Comparison of ENCODE assay signal across 11 cellular contexts in genomic region chr3:13654330-13655073, GRCh38.
DNase-seq lines count a peak whose midpoint lies in the region; ATAC-seq and TF ChIP-seq lines count a peak whose summit lies in the region.
"Had no signal": no experiment of that assay in that cellular context is flagged by ENCODE, and none has a peak within 500 bp of the region (broad histone marks: within the 10 kb centered on the region; RNA-seq: fewer than 3 reads in every experiment).

No MANE protein-coding gene starts in this region.

- H3K27me3 ChIP-seq in left ventricle myocardium inferior (ENCODE audit: low read depth) (peaks cover 70% of the 10 kb centered on the region), upper lobe of left lung (peaks cover 0 to 9% (median 0%) of the 10 kb centered on the region in 4 donors), gastroesophageal sphincter (peaks cover 46% of the 10 kb centered on the region)

- H3K27ac ChIP-seq in left ventricle myocardium inferior (replicated peaks) (no peak overlapping the region), upper lobe of left lung (no peak overlapping the region), gastroesophageal sphincter (no peak overlapping the region)
- H3K27ac ChIP-seq: RWPE1 had no signal

- H3K9me3 ChIP-seq in left ventricle myocardium inferior (replicated peaks), result no peaks in the 10 kb centered on the region
- no peaks in the 10 kb centered on the region for H3K9me3 ChIP-seq in upper lobe of left lung
- no peaks in the 10 kb centered on the region for H3K9me3 ChIP-seq in gastroesophageal sphincter

- H3K9me3 Mint-ChIP-seq in immature natural killer cell, result no peaks in the 10 kb centered on the region
- H3K9me3 Mint-ChIP-seq: stimulated activated naive CD8-positive, alpha-beta T cell treated with anti-CD3 and anti-CD28 coated beads, Interleukin-15, Interleukin-2, amounts not matched to agents 100 ng/mL and 50 ng/mL, for 24 hours had no signal

- intact Hi-C loops in left ventricle myocardium inferior (cut with micrococcal nuclease), result no loop called here
- intact Hi-C loops in left ventricle myocardium superior (cut with micrococcal nuclease), result no loop called here

- H3K27me3 Mint-ChIP-seq in immature natural killer cell (ENCODE audit: low read depth in 3 of 3), result peaks cover 4 to 24% (median 7%) of the 10 kb centered on the region in 3 donors

- peak overlapping the region in 2 of 5 donors; percentile 20 to 26 for H3K4me3 Mint-ChIP-seq in immature natural killer cell
- H3K4me3 Mint-ChIP-seq: stimulated activated naive CD8-positive, alpha-beta T cell treated with anti-CD3 and anti-CD28 coated beads, Interleukin-15, Interleukin-2, amounts not matched to agents 100 ng/mL and 50 ng/mL, for 24 hours had no signal

- TF ChIP-seq EP300 in upper lobe of left lung (IDR thresholded peaks at IDR 0.05), result no peak
- no peak for TF ChIP-seq EP300 in gastroesophageal sphincter (IDR thresholded peaks at IDR 0.05)

- ATAC-seq in left ventricle myocardium superior (no peak), upper lobe of left lung (ENCODE audit: low FRiP score in 2 of 2) (no peak), gastroesophageal sphincter (no peak)

- H3K4me1 ChIP-seq in left ventricle myocardium inferior, result peaks cover 16% of the 10 kb centered on the region
- H3K4me1 ChIP-seq in upper lobe of left lung, result peaks cover 6 to 20% (median 16%) of the 10 kb centered on the region in 4 donors
- H3K4me1 ChIP-seq in gastroesophageal sphincter, result peaks cover 0 to 36% (median 9%) of the 10 kb centered on the region in 3 donors

- peak overlapping the region; percentile 57 for H3K4me3 ChIP-seq in left ventricle myocardium inferior
- H3K4me3 ChIP-seq in upper lobe of left lung, result peak overlapping the region in 3 of 4 donors; percentile 23 to 31 (median 29)
- peak overlapping the region in 1 of 2 donors; percentile 42 for H3K4me3 ChIP-seq in gastroesophageal sphincter

- DNase-seq in left ventricle myocardium inferior (no peak), left ventricle myocardium superior (no peak), immature natural killer cell (peak in 2 of 3 donors; percentile 16 to 17), upper lobe of left lung (no peak), GM19238 (ENCODE audit: insufficient read length, low spot score) (no peak), erythroblast (lab: John Stamatoyannopoulos, UW) (no peak)
- DNase-seq in activated naive CD4-positive, alpha-beta T cell treated with Interleukin-2 at 50 U/mL for 16 hours, result peak; percentile 35
- DNase-seq: NCI-H1417 treated with DMSO at 0.1 percent for 48 hours had no signal

- no peak for TF ChIP-seq CTCF in left ventricle myocardium inferior (IDR thresholded peaks at IDR 0.05; ENCODE audit: borderline replicate concordance)
- TF ChIP-seq CTCF in upper lobe of left lung (IDR thresholded peaks at IDR 0.05), result no peak
- no peak for TF ChIP-seq CTCF in gastroesophageal sphincter (IDR thresholded peaks at IDR 0.05)

- WGBS in upper lobe of left lung, 2 donors, result 62 to 80% methylated on average over 4 to 15 of the region's 15 CpGs
- WGBS in gastroesophageal sphincter (ENCODE audit: low coverage in 1 of 2), 2 donors, result 94% methylated on average over 3 of the region's 15 CpGs; no CpG with 5 or more reads in 1 of the 2 donors

- no peak overlapping the region for H3K27ac Mint-ChIP-seq in immature natural killer cell

- TF ChIP-seq POLR2A in upper lobe of left lung (IDR thresholded peaks at IDR 0.05) (no peak), gastroesophageal sphincter (IDR thresholded peaks at IDR 0.05) (no peak), erythroblast (IDR thresholded peaks at IDR 0.05; ENCODE audit: low read length) (no peak)

- H3K4me1 Mint-ChIP-seq in immature natural killer cell, result peaks cover 8 to 17% of the 10 kb centered on the region in 2 donors

- H3K36me3 ChIP-seq in left ventricle myocardium inferior, result no peaks in the 10 kb centered on the region
- no peaks in the 10 kb centered on the region for H3K36me3 ChIP-seq in upper lobe of left lung
- no peaks in the 10 kb centered on the region for H3K36me3 ChIP-seq in gastroesophageal sphincter

- no peaks in the 10 kb centered on the region for H3K36me3 Mint-ChIP-seq in immature natural killer cell

Comparison
In these comparisons a context has a peak if more than half of its experiments do, and no peak if none do; other contexts are left out.
1. DNase-seq: peak in activated naive CD4-positive, alpha-beta T cell treated with Interleukin-2 at 50 U/mL for 16 hours (single experiment) and immature natural killer cell (2 of 3); none in left ventricle myocardium inferior (single experiment), left ventricle myocardium superior (single experiment), upper lobe of left lung (0 of 2), GM19238 (single experiment) and erythroblast (0 of 2).